ENCODE assay signal across 17 cellular contexts in the genomic region with DNA sequence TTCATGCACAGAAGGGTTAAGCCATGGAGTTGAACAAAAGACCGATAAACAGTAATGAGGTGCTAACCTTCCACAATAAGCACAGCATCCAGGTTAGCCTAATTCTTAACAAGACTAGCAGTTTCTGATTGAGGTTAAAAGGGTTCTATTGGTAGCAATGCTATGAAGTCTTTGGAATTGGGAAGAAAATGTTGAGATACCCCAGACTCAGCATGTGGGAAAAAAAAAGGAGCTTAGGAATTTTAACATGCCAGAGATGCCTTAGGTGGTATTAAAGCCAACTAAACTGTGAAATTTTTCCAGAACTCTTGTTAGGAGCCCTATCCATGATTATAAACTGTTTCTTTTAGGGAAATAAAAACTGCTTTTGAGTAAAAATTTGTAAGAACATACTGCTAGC.
"Had no signal": no experiment of that assay in that cellular context is flagged by ENCODE, and none has a peak within 500 bp of the region (broad histone marks: within the 10 kb centered on the region; RNA-seq: fewer than 3 reads in every experiment).

No MANE protein-coding gene starts in this region.

- H3K27ac Mint-ChIP-seq: dendritic cell treated with granulocyte-macrophage colony-stimulating factor and Interleukin-4, amounts not matched to agents 40 ng/mL and 50 ng/mL, for 4 days; effector memory CD8-positive, alpha-beta T cell had no signal

- H3K4me3 Mint-ChIP-seq: dendritic cell treated with granulocyte-macrophage colony-stimulating factor and Interleukin-4, amounts not matched to agents 40 ng/mL and 50 ng/mL, for 4 days; effector memory CD8-positive, alpha-beta T cell had no signal

- H3K36me3 ChIP-seq: colonic mucosa, esophagus muscularis mucosa, heart right ventricle, left lung, lower lobe of right lung had no signal

- H3K9me3 ChIP-seq: colonic mucosa, esophagus muscularis mucosa, heart right ventricle, lower lobe of right lung had no signal

- H3K27ac ChIP-seq: colonic mucosa, esophagus muscularis mucosa, foreskin keratinocyte, heart right ventricle, left lung, lower lobe of right lung had no signal

- H3K4me1 ChIP-seq: colonic mucosa, foreskin keratinocyte, heart right ventricle, left lung, lower lobe of right lung had no signal

- H3K27me3 ChIP-seq: colonic mucosa, esophagus muscularis mucosa, foreskin keratinocyte, heart right ventricle, left lung had no signal

- H3K27me3 Mint-ChIP-seq: dendritic cell treated with granulocyte-macrophage colony-stimulating factor and Interleukin-4, amounts not matched to agents 40 ng/mL and 50 ng/mL, for 4 days; effector memory CD8-positive, alpha-beta T cell had no signal

- H3K4me3 ChIP-seq: colonic mucosa, esophagus muscularis mucosa, heart right ventricle, left lung, lower lobe of right lung had no signal

- DNase-seq: colonic mucosa; cortex of kidney; effector CD8-positive, alpha-beta T cell; effector memory CD8-positive, alpha-beta T cell; foreskin keratinocyte; glutamatergic neuron; head of caudate nucleus; heart right ventricle; hippocampal formation; left cardiac atrium; left lung; left ventricle myocardium superior; lower lobe of right lung; mesenchymal stem cell; midbrain had no signal

- ATAC-seq: effector memory CD8-positive, alpha-beta T cell; foreskin keratinocyte; heart right ventricle; left cardiac atrium; left lung; left ventricle myocardium superior; lower lobe of right lung had no signal
